In genomic region chr2:46232860-46233259, GRCh38 we compare ENCODE assay signal across 30 cellular contexts.
DNase-seq lines count a peak whose midpoint lies in the region; ATAC-seq, FAIRE-seq and TF ChIP-seq lines count a peak whose summit lies in the region.
"Had no signal": no experiment of that assay in that cellular context is flagged by ENCODE, and none has a peak within 500 bp of the region (broad histone marks: within the 10 kb centered on the region; RNA-seq: fewer than 3 reads in every experiment).

No MANE protein-coding gene starts in this region.

- TF ChIP-seq RAD21 in HepG2 (CRISPR knock-in tag; IDR thresholded peaks at IDR 0.05): no peak

- no peaks in the 10 kb centered on the region for H4K20me1 ChIP-seq in HepG2 (ENCODE audit: insufficient read depth, low read length)
- H4K20me1 ChIP-seq: BLaER1 had no signal

- H3K27me3 ChIP-seq in HepG2 (ENCODE audit: control insufficient read depth in 1 of 2, insufficient read depth in 2 of 2, low read length in 2 of 2): peaks cover 0 to 12% of the 10 kb centered on the region in 2 experiments; a peak in 4 of 5 replicates
- no peaks in the 10 kb centered on the region for H3K27me3 ChIP-seq in right lobe of liver
- no peaks in the 10 kb centered on the region for H3K27me3 ChIP-seq in ovary
- H3K27me3 ChIP-seq: BLaER1, heart right ventricle had no signal

- DNase-seq in HepG2 (ENCODE audit: low spot score) (peak; percentile 33), right lobe of liver (no peak), astrocyte of the spinal cord (ENCODE audit: low read depth, low spot score) (peak; percentile 30), kidney tubule cell (ENCODE audit: low spot score) (peak; percentile 23), ovary (no peak), NCI-H2029 (lab: John Stamatoyannopoulos, UW) (no peak)
- no peak for DNase-seq in activated T-cell treated with anti-CD3 and anti-CD28 coated beads, Interleukin-2, amount 50 U/mL, for 72 hours
- DNase-seq in activated CD8-positive, alpha-beta memory T cell treated with anti-CD3 and anti-CD28 coated beads, Interleukin-2, amount 50 U/mL, for 4 hours: no peak
- DNase-seq: activated CD4-positive, alpha-beta T cell treated with anti-CD3 and anti-CD28 coated beads for 4 hours; activated naive CD4-positive, alpha-beta T cell treated with anti-CD3 and anti-CD28 coated beads, Interleukin-2, amount 10 ng/mL, durations not matched to agents 7 days and 5 days; activated T-cell treated with anti-CD3 and anti-CD28 coated beads, Interleukin-2, amount 50 U/mL, for 48 hours; amniotic stem cell; DMS53; effector CD4-positive, alpha-beta T cell; GDM1; heart right ventricle; left cardiac atrium; mammary epithelial cell; NCI-H1436; NCI-H2107; stimulated activated CD8-positive, alpha-beta memory T cell treated with anti-CD3 and anti-CD28 coated beads, Interleukin-4, amount 100 ng/mL, for 48 hours; stimulated activated naive CD8-positive, alpha-beta T cell treated with anti-CD3 and anti-CD28 coated beads, Interleukin-15, amount 100 ng/mL, for 72 hours had no signal

- no peak overlapping the region for H3K9ac ChIP-seq in HepG2 (ENCODE audit: insufficient read depth, low read depth, low read length)
- H3K9ac ChIP-seq: BLaER1 had no signal

- H3K4me1 ChIP-seq in HepG2 (ENCODE audit: insufficient read depth, low read length) (peaks cover 79% of the 10 kb centered on the region), right lobe of liver (peaks cover 0 to 18% (median 4%) of the 10 kb centered on the region in 4 donors), ovary (ENCODE audit: insufficient read depth) (no peaks in the 10 kb centered on the region)
- H3K4me1 ChIP-seq: HAP-1 had no signal

- no peaks in the 10 kb centered on the region for H3K9me3 Mint-ChIP-seq in activated T-cell treated with anti-CD3 and anti-CD28 coated beads, Interleukin-2, amount 50 U/mL, for 72 hours
- H3K9me3 Mint-ChIP-seq: activated naive CD4-positive, alpha-beta T cell treated with anti-CD3 and anti-CD28 coated beads, Interleukin-2, amount 10 ng/mL, durations not matched to agents 7 days and 5 days; neural crest cell; stimulated activated naive CD8-positive, alpha-beta T cell treated with anti-CD3 and anti-CD28 coated beads, Interleukin-15, amount 100 ng/mL, for 72 hours had no signal

- H3K79me2 ChIP-seq in HepG2 (ENCODE audit: insufficient read depth, low read length): no peaks in the 10 kb centered on the region

- H3K36me3 ChIP-seq in HepG2 (replicated peaks in 1 of 2; ENCODE audit: control insufficient read depth in 1 of 2, insufficient read depth in 2 of 2, low read length in 2 of 2) (no peaks in the 10 kb centered on the region), right lobe of liver (no peaks in the 10 kb centered on the region), ovary (no peaks in the 10 kb centered on the region)
- H3K36me3 ChIP-seq: BLaER1, HAP-1, heart right ventricle had no signal

- in situ Hi-C loops in HepG2 (cut with HindIII; ENCODE audit: extremely low pct_ligation_motif_present, low pct_unique_long_range_greater_than_20kb) (no loop called here), astrocyte of the spinal cord (cut with HindIII; ENCODE audit: low sequenced_read_pairs) (no loop called here)

- intact Hi-C loops in HepG2 (cut with micrococcal nuclease; ENCODE audit: unreplicated experiment): no loop called here
- intact Hi-C loops in right lobe of liver (cut with DNase I): no loop called here
- intact Hi-C loops in ovary (cut with DNase I): no loop called here

- WGBS in HepG2 (ENCODE audit: low lambda C conversion rate): 4% methylated on average over 4 of the region's 7 CpGs
- WGBS in right lobe of liver (ENCODE audit: insufficient coverage, low coverage, low lambda C conversion rate, missing lambda C conversion rate): no CpG with 5 or more reads among the region's 7 CpGs
- WGBS in ovary, 3 donors: 23 to 26% (median 24%) methylated on average over 7 of the region's 7 CpGs

- no peaks in the 10 kb centered on the region for H3K9me3 ChIP-seq in HepG2 (ENCODE audit: low read length)
- no peaks in the 10 kb centered on the region for H3K9me3 ChIP-seq in right lobe of liver
- H3K9me3 ChIP-seq in ovary: no peaks in the 10 kb centered on the region
- H3K9me3 ChIP-seq: BLaER1, HAP-1, heart right ventricle had no signal

- ATAC-seq in HepG2 (peak; percentile 23), right lobe of liver (no peak)
- ATAC-seq in activated T-cell treated with anti-CD3 and anti-CD28 coated beads, Interleukin-2, amount 50 U/mL, for 72 hours (replicated peaks in 1 of 2): no peak
- ATAC-seq: heart right ventricle; stimulated activated naive CD8-positive, alpha-beta T cell treated with anti-CD3 and anti-CD28 coated beads, Interleukin-15, amount 100 ng/mL, for 72 hours had no signal

- H3K27ac Mint-ChIP-seq in activated T-cell treated with anti-CD3 and anti-CD28 coated beads, Interleukin-2, amount 50 U/mL, for 72 hours: no peak overlapping the region
- H3K27ac Mint-ChIP-seq: activated naive CD4-positive, alpha-beta T cell treated with anti-CD3 and anti-CD28 coated beads, Interleukin-2, amount 10 ng/mL, durations not matched to agents 7 days and 5 days; progenitor cell of endocrine pancreas had no signal

- no peak overlapping the region for H3K27ac ChIP-seq in HepG2 (ENCODE audit: extremely low read length, insufficient read depth, low read length)
- no peak overlapping the region for H3K27ac ChIP-seq in right lobe of liver
- H3K27ac ChIP-seq in ovary: no peak overlapping the region
- H3K27ac ChIP-seq: BLaER1, epithelial cell of prostate, heart right ventricle, VCaP had no signal

- H3K27me3 Mint-ChIP-seq in activated T-cell treated with anti-CD3 and anti-CD28 coated beads, Interleukin-2, amount 50 U/mL, for 72 hours (ENCODE audit: low read depth): no peaks in the 10 kb centered on the region

- TF ChIP-seq EP300 in HepG2 (IDR thresholded peaks at IDR 0.05; ENCODE audit: low read depth in 2 of 2, low read length in 2 of 2) (no peak; a peak in 1 of 4 replicates), HepG2 (CRISPR knock-in tag; IDR thresholded peaks at IDR 0.05; ENCODE audit: borderline replicate concordance) (no peak), ovary (IDR thresholded peaks at IDR 0.05) (no peak)

- H3K4me1 Mint-ChIP-seq in activated T-cell treated with anti-CD3 and anti-CD28 coated beads, Interleukin-2, amount 50 U/mL, for 72 hours (ENCODE audit: low read depth): peaks cover 38% of the 10 kb centered on the region

- no peak for FAIRE-seq in HepG2 (lab: Jason Lieb, UNC)
- FAIRE-seq: A204.1, HTR-8/SVneo had no signal

- no peak overlapping the region for H3K4me3 Mint-ChIP-seq in activated T-cell treated with anti-CD3 and anti-CD28 coated beads, Interleukin-2, amount 50 U/mL, for 72 hours
- H3K4me3 Mint-ChIP-seq: activated naive CD4-positive, alpha-beta T cell treated with anti-CD3 and anti-CD28 coated beads, Interleukin-2, amount 10 ng/mL, durations not matched to agents 7 days and 5 days; neural crest cell; stimulated activated naive CD8-positive, alpha-beta T cell treated with anti-CD3 and anti-CD28 coated beads, Interleukin-15, amount 100 ng/mL, for 72 hours had no signal

- POLR2A ChIA-PET in HepG2 (lab: Yijun Ruan, JAX): interaction anchor here (0.9 kb wide), 1 partner anchor 59 kb away, joined by 3 read pairs; no protein-coding TSS in a partner anchor

- TF ChIP-seq POLR2A in HepG2 (IDR thresholded peaks at IDR 0.05; ENCODE audit: insufficient read depth in 1 of 2, low read depth in 2 of 2, low read length in 2 of 2) (no peak), right lobe of liver (IDR thresholded peaks at IDR 0.05) (no peak), ovary (IDR thresholded peaks at IDR 0.05) (no peak)

- no TSS peak for BruUV-seq in HepG2 (replicated peaks; lab: Mats Ljungman, UMichigan)

- no peak overlapping the region for H3K4me2 ChIP-seq in HepG2 (ENCODE audit: low read depth, low read length)
- H3K4me2 ChIP-seq: BLaER1 had no signal

- H3K4me3 ChIP-seq in HepG2 (replicated peaks in 1 of 3; ENCODE audit: insufficient read depth in 1 of 3, low read depth in 2 of 3, low read length in 3 of 3) (peak overlapping the region in 1 of 3 experiments; percentile 5; a peak in 1 of 6 replicates), right lobe of liver (no peak overlapping the region), astrocyte of the spinal cord (ENCODE audit: low read depth, low read length) (no peak overlapping the region), ovary (no peak overlapping the region)
- H3K4me3 ChIP-seq: BLaER1, HAP-1, heart right ventricle had no signal

- no peaks in the 10 kb centered on the region for H3K36me3 Mint-ChIP-seq in activated T-cell treated with anti-CD3 and anti-CD28 coated beads, Interleukin-2, amount 50 U/mL, for 72 hours (ENCODE audit: insufficient read depth in 2 of 2)
- H3K36me3 Mint-ChIP-seq: activated naive CD4-positive, alpha-beta T cell treated with anti-CD3 and anti-CD28 coated beads, Interleukin-2, amount 10 ng/mL, durations not matched to agents 7 days and 5 days had no signal

- CTCF ChIA-PET in HepG2 (lab: Yijun Ruan, JAX; ENCODE audit: low intra/inter-chr PET ratio, low total read pairs): no interaction called here

- no peak overlapping the region for H2AFZ ChIP-seq in HepG2 (ENCODE audit: low read length)

- TF ChIP-seq CTCF in HepG2 (CRISPR knock-in tag; IDR thresholded peaks at IDR 0.05) (no peak), right lobe of liver (IDR thresholded peaks at IDR 0.05) (no peak), astrocyte of the spinal cord (IDR thresholded peaks at IDR 0.05; ENCODE audit: low read depth, low read length) (no peak), ovary (IDR thresholded peaks at IDR 0.05) (no peak)

TF ChIP-seq in HepG2, 621 proteins besides CTCF, POLR2A, EP300 and RAD21 (continues in another document):
- TF ChIP-seq ATM (IDR thresholded peaks at IDR 0.05; ENCODE audit: borderline replicate concordance): no peak
- TF ChIP-seq ZFAT (CRISPR knock-in tag; conservative IDR thresholded peaks at IDR 0.05): no peak
- peak; percentile 35; the same call in 1 of the 2 replicates for TF ChIP-seq HDAC2 (CRISPR knock-in tag; IDR thresholded peaks at IDR 0.05)
- TF ChIP-seq HNRNPL (IDR thresholded peaks at IDR 0.05; ENCODE audit: low read depth, low read length): 0 out of 2 replicates have a peak, but pooled peaks have one; percentile 65
- TF ChIP-seq ZNF414 (CRISPR knock-in tag; IDR thresholded peaks at IDR 0.05): no peak
- TF ChIP-seq ZNF720 (CRISPR knock-in tag; IDR thresholded peaks at IDR 0.05): no peak
- TF ChIP-seq ZNF292 (CRISPR knock-in tag; IDR thresholded peaks at IDR 0.05; ENCODE audit: borderline replicate concordance, low read depth): peak; percentile 51; the same call in 1 of the 2 replicates
- TF ChIP-seq RXRA (CRISPR knock-in tag; IDR thresholded peaks at IDR 0.05): 0 out of 2 replicates have a peak, but pooled peaks have one; percentile 20
- 0 out of 2 replicates have a peak, but pooled peaks have one; percentile 30 for TF ChIP-seq GFI1 (CRISPR knock-in tag; IDR thresholded peaks at IDR 0.05; ENCODE audit: borderline replicate concordance)

Comparison
In these comparisons a context has a peak if more than half of its experiments do, and no peak if none do; other contexts are left out.
1. DNase-seq: peak in HepG2 (single experiment), astrocyte of the spinal cord (single experiment) and kidney tubule cell (single experiment); none in right lobe of liver (0 of 3), activated T-cell treated with anti-CD3 and anti-CD28 coated beads, Interleukin-2, amount 50 U/mL, for 72 hours (0 of 2), activated CD8-positive, alpha-beta memory T cell treated with anti-CD3 and anti-CD28 coated beads, Interleukin-2, amount 50 U/mL, for 4 hours (single experiment), ovary (0 of 5) and NCI-H2029 (single experiment).